ENCODE assay signal across 17 cellular contexts in genomic region chr4:676871-677235, GRCh38. TPM values are rescaled to one million over a fixed set of nuclear protein-coding genes. Genes with fewer than 3 reads are reported as not detected.
DNase-seq lines count a peak whose midpoint lies in the region; ATAC-seq, FAIRE-seq and TF ChIP-seq lines count a peak whose summit lies in the region.
"Had no signal": no experiment of that assay in that cellular context is flagged by ENCODE, and none has a peak within 500 bp of the region (broad histone marks: within the 10 kb centered on the region; RNA-seq: fewer than 3 reads in every experiment).

No MANE protein-coding gene starts in this region.

- in situ Hi-C loops in K562 (cut with MboI) (no loop called here), mammary epithelial cell (cut with MboI; ENCODE audit: low sequenced_read_pairs in 2 of 2) (no loop called here)

- no peak for DNase-seq in CD4-positive, alpha-beta T cell
- DNase-seq in K562 (ENCODE audit: extremely low read depth in 1 of 4, low spot score in 3 of 4): no peak
- DNase-seq in neural progenitor cell (ENCODE audit: low spot score): no peak
- no peak for DNase-seq in effector CD8-positive, alpha-beta T cell (lab: John Stamatoyannopoulos, UW)
- DNase-seq in NCI-H2171 (lab: John Stamatoyannopoulos, UW): no peak
- DNase-seq in mammary epithelial cell: no peak
- DNase-seq: activated T-cell treated with anti-CD3 and anti-CD28 coated beads, Interleukin-2, amount 50 U/mL, for 4 hours; foreskin keratinocyte; NCI-H187 treated with DMSO at 0.1 percent for 48 hours; NCI-H446; ovary; small intestine had no signal

- no peak overlapping the region for H3K4me3 ChIP-seq in K562
- H3K4me3 ChIP-seq in neural progenitor cell: no peak overlapping the region
- no peak overlapping the region for H3K4me3 ChIP-seq in mammary epithelial cell (replicated peaks in 1 of 3; ENCODE audit: insufficient read depth in 1 of 3, low read depth in 2 of 3, low read length in 3 of 3)
- H3K4me3 ChIP-seq: ovary had no signal

- no peak for TF ChIP-seq EP300 in K562 (IDR thresholded peaks at IDR 0.05; ENCODE audit: low read length)

- H3K79me2 ChIP-seq in K562 (ENCODE audit: control insufficient read depth, insufficient read depth, low read length) (peaks cover 22% of the 10 kb centered on the region), neural progenitor cell (ENCODE audit: low read depth) (peaks cover 10% of the 10 kb centered on the region), mammary epithelial cell (ENCODE audit: insufficient read depth, low read length) (peaks cover 31% of the 10 kb centered on the region)

- H3K4me3 Mint-ChIP-seq in CD4-positive, alpha-beta T cell: peak overlapping the region; percentile 56
- H3K4me3 Mint-ChIP-seq in IgD-negative memory B cell (peak overlapping the region in 2 of 4 donors; percentile 87 to 96), neural progenitor cell (peak overlapping the region; percentile 53)

- BruUV-seq in K562 (replicated peaks; lab: Mats Ljungman, UMichigan) (no TSS peak), mammary epithelial cell (replicated peaks; lab: Mats Ljungman, UMichigan) (no TSS peak)

- H3K9me3 Mint-ChIP-seq in CD4-positive, alpha-beta T cell: no peaks in the 10 kb centered on the region
- H3K9me3 Mint-ChIP-seq in IgD-negative memory B cell: no peaks in the 10 kb centered on the region
- H3K9me3 Mint-ChIP-seq in neural progenitor cell: no peaks in the 10 kb centered on the region
- H3K9me3 Mint-ChIP-seq: activated CD8-positive, alpha-beta T cell treated with anti-CD3 and anti-CD28 coated beads for 36 hours; activated T-cell treated with anti-CD3 and anti-CD28 coated beads, Interleukin-2, amount 50 U/mL, for 4 hours had no signal

- intact Hi-C loops in CD4-positive, alpha-beta T cell (cut with DNase I, micrococcal nuclease): loop anchor here in 1 of 2 experiments (5.0 to 10.0 kb wide), 3 partner anchors 105 to 1328 kb away; partner anchors contain the start of genes IDUA and NELFA
- intact Hi-C loops in K562 (cut with micrococcal nuclease): no loop called here
- intact Hi-C loops in mammary epithelial cell (cut with micrococcal nuclease): no loop called here

- H3K4me2 ChIP-seq in K562 (ENCODE audit: insufficient read depth, low read length) (no peak overlapping the region), neural progenitor cell (no peak overlapping the region), mammary epithelial cell (ENCODE audit: insufficient read depth, low read depth, low read length) (no peak overlapping the region)

- H3K36me3 ChIP-seq in K562 (ENCODE audit: control insufficient read depth, insufficient read depth, low read length) (peaks cover 17% of the 10 kb centered on the region), neural progenitor cell (no peaks in the 10 kb centered on the region), mammary epithelial cell (ENCODE audit: insufficient read depth, low read length) (peaks cover 7% of the 10 kb centered on the region)
- H3K36me3 ChIP-seq: ovary had no signal

- no peak for TF ChIP-seq RAD21 in K562 (CRISPR knock-in tag; conservative IDR thresholded peaks at IDR 0.05 in 1 of 2, IDR thresholded peaks at IDR 0.05 in 1 of 2)

- no peaks in the 10 kb centered on the region for H3K9me3 ChIP-seq in CD4-positive, alpha-beta T cell (ENCODE audit: control insufficient read depth, low read length)
- H3K9me3 ChIP-seq in K562 (replicated peaks; ENCODE audit: control insufficient read depth, insufficient read depth, low read depth, low read length): no peaks in the 10 kb centered on the region
- H3K9me3 ChIP-seq in neural progenitor cell (ENCODE audit: low read depth): no peaks in the 10 kb centered on the region
- no peaks in the 10 kb centered on the region for H3K9me3 ChIP-seq in mammary epithelial cell (replicated peaks; ENCODE audit: insufficient read depth, low read length)
- H3K9me3 ChIP-seq: ovary had no signal

- H3K27me3 Mint-ChIP-seq in CD4-positive, alpha-beta T cell: no peaks in the 10 kb centered on the region
- H3K27me3 Mint-ChIP-seq in IgD-negative memory B cell (peaks cover 1% of the 10 kb centered on the region), neural progenitor cell (ENCODE audit: insufficient read depth, low read depth) (peaks cover 2% of the 10 kb centered on the region)
- H3K27me3 Mint-ChIP-seq: activated CD8-positive, alpha-beta T cell treated with anti-CD3 and anti-CD28 coated beads for 36 hours had no signal

- no peak overlapping the region for H3K27ac ChIP-seq in CD4-positive, alpha-beta T cell (ENCODE audit: low read depth, low read length)
- no peak overlapping the region for H3K27ac ChIP-seq in K562 (ENCODE audit: extremely low read depth, low read depth, low read length)
- no peak overlapping the region for H3K27ac ChIP-seq in neural progenitor cell
- no peak overlapping the region for H3K27ac ChIP-seq in mammary epithelial cell (ENCODE audit: insufficient read depth, low read depth, low read length)
- H3K27ac ChIP-seq: foreskin keratinocyte, ovary, VCaP had no signal

- CTCF ChIA-PET in CD4-positive, alpha-beta T cell (lab: Charles Lee): no interaction called here
- CTCF ChIA-PET in K562 (lab: Yijun Ruan, JAX; ENCODE audit: low intra/inter-chr PET ratio): no interaction called here
- CTCF ChIA-PET in mammary epithelial cell (lab: Charles Lee; ENCODE audit: low non-redundant PET): no interaction called here

- peaks cover 4% of the 10 kb centered on the region for H3F3A ChIP-seq in neural progenitor cell (ENCODE audit: low read depth)

- no peak for TF ChIP-seq CTCF in CD4-positive, alpha-beta T cell (IDR thresholded peaks at IDR 0.05)
- no peak for TF ChIP-seq CTCF in K562 (IDR thresholded peaks at IDR 0.05 in 2 of 3, conservative IDR thresholded peaks at IDR 0.05 in 1 of 3; ENCODE audit: insufficient read depth in 2 of 3, low read depth in 1 of 3, low read length in 3 of 3)
- TF ChIP-seq CTCF in neural progenitor cell (IDR thresholded peaks at IDR 0.05): no peak
- TF ChIP-seq CTCF in mammary epithelial cell (conservative IDR thresholded peaks at IDR 0.05 in 1 of 2, IDR thresholded peaks at IDR 0.05 in 1 of 2; ENCODE audit: extremely low read depth in 1 of 2, insufficient read depth in 1 of 2, low read depth in 1 of 2, low read length in 2 of 2): no peak

- H2AFZ ChIP-seq in K562 (ENCODE audit: low read depth, low read length) (no peak overlapping the region), neural progenitor cell (replicated peaks) (no peak overlapping the region), mammary epithelial cell (ENCODE audit: low read depth, low read length) (no peak overlapping the region)

- no peak for TF ChIP-seq POLR2A in K562 (conservative IDR thresholded peaks at IDR 0.05)

- H3K4me1 ChIP-seq in K562 (replicated peaks in 1 of 2; ENCODE audit: control insufficient read depth in 2 of 2, insufficient read depth in 2 of 2, low read length in 2 of 2): peaks cover 15 to 83% of the 10 kb centered on the region in 2 experiments
- H3K4me1 ChIP-seq in neural progenitor cell: peaks cover 9% of the 10 kb centered on the region
- H3K4me1 ChIP-seq in mammary epithelial cell (ENCODE audit: insufficient read depth, low read length): peaks cover 40% of the 10 kb centered on the region
- H3K4me1 ChIP-seq: foreskin keratinocyte had no signal

- H3K9ac ChIP-seq in K562 (ENCODE audit: insufficient read depth in 1 of 2, low read depth in 2 of 2, low read length in 2 of 2) (peak overlapping the region in 1 of 2 experiments; percentile 85; a peak in 2 of 4 replicates), neural progenitor cell (no peak overlapping the region), mammary epithelial cell (ENCODE audit: insufficient read depth, low read length) (no peak overlapping the region)

- no peak for FAIRE-seq in K562 (lab: Jason Lieb, UNC)
- FAIRE-seq: G401.6, HTR-8/SVneo, small intestine had no signal

- POLR2A ChIA-PET in CD4-positive, alpha-beta T cell (lab: Charles Lee): interaction anchor here (4.7 kb wide), 1 partner anchor 12 kb away, joined by 64 read pairs; no protein-coding TSS in a partner anchor
- POLR2A ChIA-PET in K562 (lab: Yijun Ruan, JAX): no interaction called here

- H3K9me1 ChIP-seq in K562 (ENCODE audit: control insufficient read depth, insufficient read depth, low read length): no peaks in the 10 kb centered on the region

- H3K27me3 ChIP-seq in CD4-positive, alpha-beta T cell (ENCODE audit: control insufficient read depth, insufficient read depth, low read length): no peaks in the 10 kb centered on the region
- H3K27me3 ChIP-seq in K562 (ENCODE audit: control insufficient read depth in 2 of 2, insufficient read depth in 2 of 2, low read length in 2 of 2) (no peaks in the 10 kb centered on the region), neural progenitor cell (peaks cover 10% of the 10 kb centered on the region), mammary epithelial cell (ENCODE audit: insufficient read depth, low read length) (no peaks in the 10 kb centered on the region)
- H3K27me3 ChIP-seq: foreskin keratinocyte, ovary had no signal

- H3K4me1 Mint-ChIP-seq in CD4-positive, alpha-beta T cell (ENCODE audit: low read depth): peaks cover 4% of the 10 kb centered on the region
- H3K4me1 Mint-ChIP-seq in IgD-negative memory B cell (peaks cover 12 to 18% (median 17%) of the 10 kb centered on the region in 3 donors), neural progenitor cell (peaks cover 9% of the 10 kb centered on the region)

- dilution Hi-C loops in mammary epithelial cell (cut with HindIII; ENCODE audit: low sequenced_read_pairs): loop anchor here (10.0 kb wide), 1 partner anchor 222 kb away; no protein-coding TSS in a partner anchor

- ATAC-seq in CD4-positive, alpha-beta T cell (ENCODE audit: poor library complexity): no peak
- ATAC-seq in K562: no peak
- ATAC-seq: activated CD8-positive, alpha-beta T cell treated with anti-CD3 and anti-CD28 coated beads for 36 hours; activated T-cell treated with anti-CD3 and anti-CD28 coated beads, Interleukin-2, amount 50 U/mL, for 4 hours; foreskin keratinocyte had no signal

- H4K20me1 ChIP-seq in K562 (replicated peaks; ENCODE audit: control insufficient read depth, insufficient read depth, low read length): peaks cover 5% of the 10 kb centered on the region; the same call in 1 of the 2 replicates
- H4K20me1 ChIP-seq in neural progenitor cell (ENCODE audit: low read depth): no peaks in the 10 kb centered on the region
- no peaks in the 10 kb centered on the region for H4K20me1 ChIP-seq in mammary epithelial cell (ENCODE audit: insufficient read depth, low read length)

- WGBS in K562 (ENCODE audit: insufficient coverage, low coverage, missing lambda C conversion rate): 75% methylated on average over 8 of the region's 8 CpGs
- WGBS in mammary epithelial cell (ENCODE audit: low coverage, missing lambda C conversion rate): 93% methylated on average over 2 of the region's 8 CpGs

- H3K36me3 Mint-ChIP-seq in CD4-positive, alpha-beta T cell (ENCODE audit: low read depth): peaks cover 16% of the 10 kb centered on the region
- H3K36me3 Mint-ChIP-seq in IgD-negative memory B cell (peaks cover 2% of the 10 kb centered on the region), neural progenitor cell (peaks cover 6% of the 10 kb centered on the region)

- no peak overlapping the region for H3K27ac Mint-ChIP-seq in CD4-positive, alpha-beta T cell
- H3K27ac Mint-ChIP-seq in IgD-negative memory B cell (peak overlapping the region in 2 of 3 donors; percentile 39 to 98), neural progenitor cell (no peak overlapping the region)
- H3K27ac Mint-ChIP-seq: activated CD8-positive, alpha-beta T cell treated with anti-CD3 and anti-CD28 coated beads for 36 hours had no signal

RNA-seq across cellular contexts. Expression of gene MYL5, which starts 2.5 kb away (rescaled TPM):
- total RNA-seq in CD4-positive, alpha-beta T cell: 10 to 100 TPM; 25.3 to 29.2 TPM
- polyA plus RNA-seq in IgD-negative memory B cell (8.3 TPM), K562 (2011; rRNA removed) (3.8 and 4.1 TPM in 2 replicates), K562 (2014; fragmentation: Illumina TruSeq; extraction: Trizol) (3.4 and 5.5 TPM in 2 replicates), K562 (2014; fragmentation: Nextera tagmentation; extraction: Ambion mirVana) (1 to 10 TPM; 1.4 TPM), K562 (2014; rRNA removed) (6.0 and 6.9 TPM in 2 replicates), mammary epithelial cell (10.7 TPM)
- 13.3 and 32.0 TPM in 2 replicates for total RNA-seq in K562 (2011; cell fraction: chromatin; rRNA removed; ENCODE audit: low replicate concordance)
- 19.7 and 19.9 TPM in 2 replicates for total RNA-seq in K562 (2011; cell fraction: nucleolus; rRNA removed)
- 9.6 and 13.4 TPM in 2 replicates for total RNA-seq in K562 (2011; cell fraction: nucleoplasm; rRNA removed)
- total RNA-seq in K562 (2014; rRNA removed) (4.9 and 6.2 TPM in 2 replicates), K562 (2014; rRNA removed; fragmentation: Illumina TruSeq; extraction: Trizol) (2.6 and 3.1 TPM in 2 replicates), K562 (2015; rRNA removed; fragmentation: Illumina TruSeq; extraction: Trizol) (5.1 and 5.9 TPM in 2 replicates), K562 (2021) (9.1 and 10.0 TPM in 2 replicates), neural progenitor cell (ENCODE audit: low replicate concordance) (0.21 and 10.0 TPM in 2 replicates), mammary epithelial cell (10 to 100 TPM; 11.2 to 31.9 TPM)
- 2.8 TPM in 2 replicates for polyA plus RNA-seq in K562 (2011; cell fraction: cytosol; rRNA removed)
- polyA plus RNA-seq in K562 (2011; cell fraction: nucleus; rRNA removed): 18.2 and 29.5 TPM in 2 replicates
- 9.3 and 13.7 TPM in 2 replicates for polyA plus RNA-seq in K562 (2012)
- polyA minus RNA-seq in K562 (2011; rRNA and poly(A)+ RNA removed): 3.1 and 4.0 TPM in 2 replicates
- polyA minus RNA-seq in K562 (2011; cell fraction: cytosol; rRNA and poly(A)+ RNA removed): 0.76 and 1.5 TPM in 2 replicates
- 11.0 and 13.6 TPM in 2 replicates for polyA minus RNA-seq in K562 (2011; cell fraction: nucleus; rRNA and poly(A)+ RNA removed)
- polyA minus RNA-seq in mammary epithelial cell: not detected

RNA-seq across cellular contexts. Expression of gene ATP5ME, which starts 2.8 kb away (rescaled TPM):
- total RNA-seq in CD4-positive, alpha-beta T cell: 100 to 1,000 TPM; 109 to 126 TPM
- polyA plus RNA-seq in IgD-negative memory B cell (430 TPM), K562 (2011; rRNA removed) (573 and 595 TPM in 2 replicates), K562 (2014; fragmentation: Illumina TruSeq; extraction: Trizol) (632 and 822 TPM in 2 replicates), K562 (2014; fragmentation: Nextera tagmentation; extraction: Ambion mirVana) (1,000 to 10,000 TPM; 2,400 to 2,480 TPM), K562 (2014; rRNA removed) (987 and 1,053 TPM in 2 replicates), mammary epithelial cell (486 TPM)
- 72.8 and 88.6 TPM in 2 replicates for total RNA-seq in K562 (2011; cell fraction: chromatin; rRNA removed; ENCODE audit: low replicate concordance)
- total RNA-seq in K562 (2011; cell fraction: nucleolus; rRNA removed): 122 and 189 TPM in 2 replicates
- total RNA-seq in K562 (2011; cell fraction: nucleoplasm; rRNA removed): 125 and 130 TPM in 2 replicates
- total RNA-seq in K562 (2014; rRNA removed) (746 and 978 TPM in 2 replicates), K562 (2014; rRNA removed; fragmentation: Illumina TruSeq; extraction: Trizol) (839 and 887 TPM in 2 replicates), K562 (2015; rRNA removed; fragmentation: Illumina TruSeq; extraction: Trizol) (914 and 930 TPM in 2 replicates), K562 (2021) (509 and 535 TPM in 2 replicates), neural progenitor cell (ENCODE audit: low replicate concordance) (95.1 and 114 TPM in 2 replicates), mammary epithelial cell (100 to 1,000 TPM in 1 of 2 donors, 10 to 100 TPM in 1; 38.7 to 284 TPM)
- polyA plus RNA-seq in K562 (2011; cell fraction: cytosol; rRNA removed): 589 and 678 TPM in 2 replicates
- 222 and 265 TPM in 2 replicates for polyA plus RNA-seq in K562 (2011; cell fraction: nucleus; rRNA removed)
- 689 and 2,439 TPM in 2 replicates for polyA plus RNA-seq in K562 (2012)
- polyA minus RNA-seq in K562 (2011; rRNA and poly(A)+ RNA removed): 147 and 173 TPM in 2 replicates
- 96.7 and 103 TPM in 2 replicates for polyA minus RNA-seq in K562 (2011; cell fraction: cytosol; rRNA and poly(A)+ RNA removed)
- polyA minus RNA-seq in K562 (2011; cell fraction: nucleus; rRNA and poly(A)+ RNA removed): 41.5 and 69.1 TPM in 2 replicates
- polyA minus RNA-seq in mammary epithelial cell: 109 TPM

RNA-seq across cellular contexts. Expression of gene SLC49A3, which starts 12.1 kb away (rescaled TPM):
- total RNA-seq in CD4-positive, alpha-beta T cell: under 1 TPM; 0.22 to 0.91 TPM
- polyA plus RNA-seq in IgD-negative memory B cell (0.97 TPM), K562 (2011; rRNA removed) (not detected in 2 replicates), K562 (2014; fragmentation: Illumina TruSeq; extraction: Trizol) (not detected in 2 replicates), K562 (2014; fragmentation: Nextera tagmentation; extraction: Ambion mirVana) (not detected), K562 (2014; rRNA removed) (0.18 and 0.41 TPM in 2 replicates), mammary epithelial cell (not detected)
- not detected in 2 replicates for total RNA-seq in K562 (2011; cell fraction: chromatin; rRNA removed; ENCODE audit: low replicate concordance)
- 0.39 TPM in 1 of 2 replicates, not detected in the other for total RNA-seq in K562 (2011; cell fraction: nucleolus; rRNA removed)
- total RNA-seq in K562 (2011; cell fraction: nucleoplasm; rRNA removed): 0.61 TPM in 1 of 2 replicates, not detected in the other
- total RNA-seq in K562 (2014; rRNA removed) (not detected in 2 replicates), K562 (2014; rRNA removed; fragmentation: Illumina TruSeq; extraction: Trizol) (not detected in 2 replicates), K562 (2015; rRNA removed; fragmentation: Illumina TruSeq; extraction: Trizol) (not detected in 2 replicates), K562 (2021) (0.24 and 0.29 TPM in 2 replicates), neural progenitor cell (ENCODE audit: low replicate concordance) (1.9 and 3.4 TPM in 2 replicates), mammary epithelial cell (under 1 TPM in 1 of 2 donors, not detected in 1; 0.83 TPM)
- 0.03 and 0.22 TPM in 2 replicates for polyA plus RNA-seq in K562 (2011; cell fraction: cytosol; rRNA removed)
- polyA plus RNA-seq in K562 (2011; cell fraction: nucleus; rRNA removed): 0.25 and 0.55 TPM in 2 replicates
- 0.21 and 0.30 TPM in 2 replicates for polyA plus RNA-seq in K562 (2012)
- not detected in 2 replicates for polyA minus RNA-seq in K562 (2011; rRNA and poly(A)+ RNA removed)
- not detected in 2 replicates for polyA minus RNA-seq in K562 (2011; cell fraction: cytosol; rRNA and poly(A)+ RNA removed)
- polyA minus RNA-seq in K562 (2011; cell fraction: nucleus; rRNA and poly(A)+ RNA removed): not detected in 2 replicates
- not detected for polyA minus RNA-seq in mammary epithelial cell

RNA-seq across cellular contexts. Expression of gene PCGF3, which starts 28.8 kb away (rescaled TPM):
- 10 to 100 TPM; 45.1 to 48.6 TPM for total RNA-seq in CD4-positive, alpha-beta T cell
- 6.1 TPM for polyA plus RNA-seq in IgD-negative memory B cell
- total RNA-seq in K562 (2011; cell fraction: chromatin; rRNA removed; ENCODE audit: low replicate concordance): 122 and 175 TPM in 2 replicates
- 123 and 128 TPM in 2 replicates for total RNA-seq in K562 (2011; cell fraction: nucleolus; rRNA removed)
- total RNA-seq in K562 (2011; cell fraction: nucleoplasm; rRNA removed): 119 and 129 TPM in 2 replicates
- 31.3 and 39.9 TPM in 2 replicates for total RNA-seq in K562 (2014; rRNA removed)
- 13.3 and 14.7 TPM in 2 replicates for total RNA-seq in K562 (2014; rRNA removed; fragmentation: Illumina TruSeq; extraction: Trizol)
- 19.1 and 20.3 TPM in 2 replicates for total RNA-seq in K562 (2015; rRNA removed; fragmentation: Illumina TruSeq; extraction: Trizol)
- total RNA-seq in K562 (2021): 39.6 and 46.1 TPM in 2 replicates
- polyA plus RNA-seq in K562 (2011; rRNA removed): 37.2 and 42.2 TPM in 2 replicates
- polyA plus RNA-seq in K562 (2011; cell fraction: cytosol; rRNA removed): 35.7 and 39.0 TPM in 2 replicates
- polyA plus RNA-seq in K562 (2011; cell fraction: nucleus; rRNA removed): 197 and 242 TPM in 2 replicates
- polyA plus RNA-seq in K562 (2012): 22.9 and 34.4 TPM in 2 replicates
- polyA plus RNA-seq in K562 (2014; fragmentation: Illumina TruSeq; extraction: Trizol): 18.9 and 20.4 TPM in 2 replicates
- 1 to 10 TPM; 2.6 to 4.3 TPM for polyA plus RNA-seq in K562 (2014; fragmentation: Nextera tagmentation; extraction: Ambion mirVana)
- polyA plus RNA-seq in K562 (2014; rRNA removed): 40.1 and 40.2 TPM in 2 replicates
- polyA minus RNA-seq in K562 (2011; rRNA and poly(A)+ RNA removed): 25.9 and 30.6 TPM in 2 replicates
- polyA minus RNA-seq in K562 (2011; cell fraction: cytosol; rRNA and poly(A)+ RNA removed): 22.7 and 34.9 TPM in 2 replicates
- polyA minus RNA-seq in K562 (2011; cell fraction: nucleus; rRNA and poly(A)+ RNA removed): 74.0 and 79.4 TPM in 2 replicates
- total RNA-seq in neural progenitor cell (ENCODE audit: low replicate concordance): 44.7 and 59.1 TPM in 2 replicates
- total RNA-seq in mammary epithelial cell: 10 to 100 TPM; 35.0 to 38.2 TPM
- 34.2 TPM for polyA plus RNA-seq in mammary epithelial cell
- 77.3 TPM for polyA minus RNA-seq in mammary epithelial cell

RNA-seq across cellular contexts. Expression of gene PDE6B, which starts 51.5 kb away (rescaled TPM):
- total RNA-seq in CD4-positive, alpha-beta T cell: 10 to 100 TPM; 11.4 to 12.4 TPM
- 16.6 TPM for polyA plus RNA-seq in IgD-negative memory B cell
- 0.30 TPM in 1 of 2 replicates, not detected in the other for total RNA-seq in K562 (2011; cell fraction: chromatin; rRNA removed; ENCODE audit: low replicate concordance)
- total RNA-seq in K562 (2011; cell fraction: nucleolus; rRNA removed): not detected in 2 replicates
- total RNA-seq in K562 (2011; cell fraction: nucleoplasm; rRNA removed): not detected in 2 replicates
- not detected in 2 replicates for total RNA-seq in K562 (2014; rRNA removed)
- not detected in 2 replicates for total RNA-seq in K562 (2014; rRNA removed; fragmentation: Illumina TruSeq; extraction: Trizol)
- total RNA-seq in K562 (2015; rRNA removed; fragmentation: Illumina TruSeq; extraction: Trizol): not detected in 2 replicates
- total RNA-seq in K562 (2021): not detected in 2 replicates
- polyA plus RNA-seq in K562 (2011; rRNA removed): not detected in 2 replicates
- 0.04 TPM in 1 of 2 replicates, not detected in the other for polyA plus RNA-seq in K562 (2011; cell fraction: cytosol; rRNA removed)
- not detected in 2 replicates for polyA plus RNA-seq in K562 (2011; cell fraction: nucleus; rRNA removed)
- polyA plus RNA-seq in K562 (2012): 0.07 and 0.10 TPM in 2 replicates
- not detected in 2 replicates for polyA plus RNA-seq in K562 (2014; fragmentation: Illumina TruSeq; extraction: Trizol)
- under 1 TPM in 1 of 2 experiments, not detected in 1; 0.04 TPM for polyA plus RNA-seq in K562 (2014; fragmentation: Nextera tagmentation; extraction: Ambion mirVana)
- polyA plus RNA-seq in K562 (2014; rRNA removed): not detected in 2 replicates
- polyA minus RNA-seq in K562 (2011; rRNA and poly(A)+ RNA removed): 0.07 TPM in 1 of 2 replicates, not detected in the other
- polyA minus RNA-seq in K562 (2011; cell fraction: cytosol; rRNA and poly(A)+ RNA removed): not detected in 2 replicates
- polyA minus RNA-seq in K562 (2011; cell fraction: nucleus; rRNA and poly(A)+ RNA removed): not detected in 2 replicates
- total RNA-seq in neural progenitor cell (ENCODE audit: low replicate concordance): 4.3 and 19.5 TPM in 2 replicates
- 1 to 10 TPM in 1 of 2 donors, not detected in 1; 3.2 TPM for total RNA-seq in mammary epithelial cell
- polyA plus RNA-seq in mammary epithelial cell: not detected
- polyA minus RNA-seq in mammary epithelial cell: not detected

Comparison
In these comparisons a context has a peak if more than half of its experiments do, and no peak if none do; other contexts are left out.
1. H3K27ac Mint-ChIP-seq: peak in IgD-negative memory B cell (2 of 3); none in CD4-positive, alpha-beta T cell (single experiment) and neural progenitor cell (single experiment).